In genomic region chr12:45407188-45407850, GRCh38 we compare ENCODE assay signal across 17 cellular contexts.
DNase-seq lines count a peak whose midpoint lies in the region; ATAC-seq and TF ChIP-seq lines count a peak whose summit lies in the region.
"Had no signal": no experiment of that assay in that cellular context is flagged by ENCODE, and none has a peak within 500 bp of the region (broad histone marks: within the 10 kb centered on the region; RNA-seq: fewer than 3 reads in every experiment).

No MANE protein-coding gene starts in this region.

- peaks cover 37% of the 10 kb centered on the region for H3K36me3 ChIP-seq in BE2C

- no peaks in the 10 kb centered on the region for H3K27me3 Mint-ChIP-seq in memory B cell
- H3K27me3 Mint-ChIP-seq: activated naive CD4-positive, alpha-beta T cell treated with anti-CD3 and anti-CD28 coated beads, Interleukin-2, amount 10 ng/mL, durations not matched to agents 7 days and 5 days had no signal

- no peaks in the 10 kb centered on the region for H3K9me3 Mint-ChIP-seq in memory B cell
- H3K9me3 Mint-ChIP-seq: activated naive CD4-positive, alpha-beta T cell treated with anti-CD3 and anti-CD28 coated beads, Interleukin-2, amount 10 ng/mL, durations not matched to agents 7 days and 5 days; HFFc6; natural killer cell had no signal

- H3K4me1 Mint-ChIP-seq in memory B cell: no peaks in the 10 kb centered on the region
- H3K4me1 Mint-ChIP-seq: activated naive CD4-positive, alpha-beta T cell treated with anti-CD3 and anti-CD28 coated beads, Interleukin-2, amount 10 ng/mL, durations not matched to agents 7 days and 5 days; natural killer cell had no signal

- H3K9me3 ChIP-seq in BE2C: no peaks in the 10 kb centered on the region

- peak overlapping the region; percentile 68 for H3K27ac Mint-ChIP-seq in memory B cell
- H3K27ac Mint-ChIP-seq: activated naive CD4-positive, alpha-beta T cell treated with anti-CD3 and anti-CD28 coated beads, Interleukin-2, amount 10 ng/mL, durations not matched to agents 7 days and 5 days; HFFc6; natural killer cell had no signal

- DNase-seq in A172 (ENCODE audit: low spot score) (peak; percentile 6), LNCaP clone FGC (ENCODE audit: low read depth) (peak; percentile 46), epithelial cell of esophagus (ENCODE audit: low read depth) (peak; percentile 76), memory B cell (ENCODE audit: low spot score in 2 of 2) (no peak), BE2C (no peak), middle frontal gyrus (ENCODE audit: extremely low spot score, low spot score) (no peak), anterior cingulate cortex (lab: John Stamatoyannopoulos, UW) (no peak)
- DNase-seq: activated naive CD4-positive, alpha-beta T cell treated with anti-CD3 and anti-CD28 coated beads, Interleukin-2, amount 10 ng/mL, durations not matched to agents 7 days and 5 days; Calu3; HFFc6; hypothalamus; left colon; natural killer cell; NCI-H510A; stimulated activated CD4-positive, alpha-beta T cell treated with anti-CD3 and anti-CD28 coated beads, Interleukin-2, amount 100 ng/mL, for 24 hours; WERI-Rb-1 had no signal

- no peak overlapping the region for H3K4me3 Mint-ChIP-seq in memory B cell
- H3K4me3 Mint-ChIP-seq: activated naive CD4-positive, alpha-beta T cell treated with anti-CD3 and anti-CD28 coated beads, Interleukin-2, amount 10 ng/mL, durations not matched to agents 7 days and 5 days; HFFc6; natural killer cell had no signal

- peaks cover 14% of the 10 kb centered on the region for H3K4me1 ChIP-seq in BE2C

- TF ChIP-seq CTCF in LNCaP clone FGC (IDR thresholded peaks at IDR 0.05; ENCODE audit: control insufficient read depth, extremely low read depth, insufficient read depth) (no peak), epithelial cell of esophagus (IDR thresholded peaks at IDR 0.05; ENCODE audit: insufficient read depth, low read depth, low read length, missing control alignments) (no peak), BE2C (IDR thresholded peaks at IDR 0.05; ENCODE audit: low read depth, low read length) (no peak)

- peaks cover 44% of the 10 kb centered on the region for H3K36me3 Mint-ChIP-seq in memory B cell

- H3K4me3 ChIP-seq in LNCaP clone FGC (ENCODE audit: low read depth, low read length): no peak overlapping the region
- H3K4me3 ChIP-seq in epithelial cell of esophagus (ENCODE audit: low read length): no peak overlapping the region
- no peak overlapping the region for H3K4me3 ChIP-seq in BE2C (ENCODE audit: low read depth, low read length)

- H3K27me3 ChIP-seq in BE2C: no peaks in the 10 kb centered on the region

- ATAC-seq in memory B cell (ENCODE audit: low read depth) (no peak), GM21423 (IDR thresholded peaks at IDR 0.05; ENCODE audit: unreplicated experiment) (no peak)
- ATAC-seq: left colon, natural killer cell had no signal

Comparison
In these comparisons a context has a peak if more than half of its experiments do, and no peak if none do; other contexts are left out.
1. DNase-seq: peak in A172 (single experiment), LNCaP clone FGC (single experiment) and epithelial cell of esophagus (single experiment); none in memory B cell (0 of 2), BE2C (single experiment), middle frontal gyrus (single experiment) and anterior cingulate cortex (0 of 58).